Comparison of ENCODE assay signal across 8 cellular contexts in the genomic region with DNA sequence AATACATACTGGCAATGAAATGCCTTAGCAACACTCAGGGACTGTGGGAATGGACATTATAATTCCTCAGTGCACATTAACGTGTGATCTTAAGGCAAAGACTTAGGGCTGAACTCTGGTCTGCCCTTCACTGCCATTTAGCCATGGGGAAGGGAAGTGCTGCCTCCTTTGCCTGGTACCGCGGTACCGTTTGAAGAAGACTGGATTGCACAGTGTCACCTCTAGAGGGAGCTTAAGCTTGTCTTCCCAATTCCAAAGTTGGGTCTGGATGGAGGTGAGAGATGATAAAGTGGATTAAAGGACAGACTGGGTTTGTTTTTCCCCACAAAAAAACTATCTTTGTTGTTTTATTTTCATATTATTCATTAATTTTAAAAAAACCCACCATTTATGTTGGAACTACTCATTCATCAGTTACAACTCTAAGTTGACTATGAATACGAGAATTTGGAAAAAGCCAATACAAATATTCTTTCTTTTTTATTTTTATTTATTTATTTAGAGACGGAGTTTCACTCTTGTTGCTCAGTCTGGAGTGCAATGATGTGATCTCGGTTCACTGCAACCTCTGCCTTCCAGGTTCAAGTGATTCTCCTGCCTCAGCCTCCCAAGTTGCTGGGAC.
DNase-seq lines count a peak whose midpoint lies in the region; ATAC-seq, FAIRE-seq and TF ChIP-seq lines count a peak whose summit lies in the region.

No MANE protein-coding gene starts in this region.

- H3K36me3 ChIP-seq in KMS-11 (ENCODE audit: insufficient read depth) (no peaks in the 10 kb centered on the region), ascending aorta (no peaks in the 10 kb centered on the region), kidney (ENCODE audit: control insufficient read depth in 1 of 2, insufficient read depth in 2 of 2, low read length in 2 of 2) (no peaks in the 10 kb centered on the region)

- intact Hi-C loops in ascending aorta (cut with DNase I), result no loop called here
- intact Hi-C loops in kidney (cut with DNase I), result no loop called here

- H3K27ac ChIP-seq in KMS-11 (no peak overlapping the region), ascending aorta (no peak overlapping the region), kidney (ENCODE audit: low read depth in 2 of 2, low read length in 2 of 2) (no peak overlapping the region)

- DNase-seq in DMS53 (lab: John Stamatoyannopoulos, UW), result peak; percentile 58
- DNase-seq in ascending aorta (ENCODE audit: low spot score in 2 of 2), result no peak
- no peak for DNase-seq in kidney
- no peak for DNase-seq in epidermal melanocyte (ENCODE audit: insufficient read length, low spot score)
- DNase-seq in activated CD4-positive, alpha-beta T cell treated with anti-CD3 and anti-CD28 coated beads, Interleukin-2, amount 50 U/mL, for 1 hour, result no peak
- DNase-seq in activated CD4-positive, alpha-beta T cell treated with anti-CD3 and anti-CD28 coated beads, Interleukin-2, amount 10 ng/mL, durations not matched to agents 7 days and 5 days, result no peak

- POLR2A ChIA-PET in activated CD4-positive, alpha-beta T cell treated with anti-CD3 and anti-CD28 coated beads, Interleukin-2, amount 10 ng/mL, durations not matched to agents 7 days and 5 days (lab: Charles Lee), result no interaction called here

- no peaks in the 10 kb centered on the region for H3K27me3 Mint-ChIP-seq in activated CD4-positive, alpha-beta T cell treated with anti-CD3 and anti-CD28 coated beads, Interleukin-2, amount 10 ng/mL, durations not matched to agents 7 days and 5 days

- no peaks in the 10 kb centered on the region for H3K79me2 ChIP-seq in KMS-11 (ENCODE audit: insufficient read depth, low read depth)

- peak; percentile 69 for FAIRE-seq in kidney (lab: Jason Lieb, UNC)

- H3K36me3 Mint-ChIP-seq in activated CD4-positive, alpha-beta T cell treated with anti-CD3 and anti-CD28 coated beads, Interleukin-2, amount 10 ng/mL, durations not matched to agents 7 days and 5 days (ENCODE audit: low read depth), result no peaks in the 10 kb centered on the region

- H3K4me1 ChIP-seq in KMS-11 (ENCODE audit: low read depth, poor library complexity, severe bottlenecking) (no peaks in the 10 kb centered on the region), ascending aorta (no peaks in the 10 kb centered on the region), kidney (ENCODE audit: control insufficient read depth in 1 of 2, insufficient read depth in 1 of 2, low read depth in 1 of 2, low read length in 2 of 2) (no peaks in the 10 kb centered on the region)

- H3K9me3 ChIP-seq in ascending aorta (no peaks in the 10 kb centered on the region), kidney (ENCODE audit: control insufficient read depth in 1 of 2, low read length in 2 of 2) (no peaks in the 10 kb centered on the region)

- H3K9ac ChIP-seq in KMS-11, result no peak overlapping the region
- no peak overlapping the region for H3K9ac ChIP-seq in kidney (ENCODE audit: low read length in 2 of 2)

- TF ChIP-seq CTCF in KMS-11 (conservative IDR thresholded peaks at IDR 0.05; ENCODE audit: low read depth, low read length) (0 out of 2 replicates have a peak, but pooled peaks have one; percentile 10), ascending aorta (IDR thresholded peaks at IDR 0.05) (peak in 2 of 3 experiments; percentile 15 to 34), kidney (IDR thresholded peaks at IDR 0.05; ENCODE audit: borderline replicate concordance, extremely low read depth, insufficient read depth) (peak; percentile 60)

- no peak overlapping the region for H3K27ac Mint-ChIP-seq in activated CD4-positive, alpha-beta T cell treated with anti-CD3 and anti-CD28 coated beads, Interleukin-2, amount 10 ng/mL, durations not matched to agents 7 days and 5 days

- no peaks in the 10 kb centered on the region for H4K20me1 ChIP-seq in KMS-11 (ENCODE audit: insufficient read depth)

- no peak overlapping the region for H3K4me3 Mint-ChIP-seq in activated CD4-positive, alpha-beta T cell treated with anti-CD3 and anti-CD28 coated beads, Interleukin-2, amount 10 ng/mL, durations not matched to agents 7 days and 5 days

- H3K4me2 ChIP-seq in KMS-11, result no peak overlapping the region

- no peaks in the 10 kb centered on the region for H3K4me1 Mint-ChIP-seq in activated CD4-positive, alpha-beta T cell treated with anti-CD3 and anti-CD28 coated beads, Interleukin-2, amount 10 ng/mL, durations not matched to agents 7 days and 5 days

- CTCF ChIA-PET in activated CD4-positive, alpha-beta T cell treated with anti-CD3 and anti-CD28 coated beads, Interleukin-2, amount 10 ng/mL, durations not matched to agents 7 days and 5 days (lab: Charles Lee), result interaction anchor here (1.4 kb wide), 1 partner anchor 12 kb away, joined by 4 read pairs; no protein-coding TSS in a partner anchor

- no peak for ATAC-seq in HG03196 (IDR thresholded peaks at IDR 0.05; ENCODE audit: unreplicated experiment)

- H3K4me3 ChIP-seq in KMS-11 (IDR thresholded peaks at IDR 0.05; ENCODE audit: insufficient read depth, low read depth, low read length) (no peak overlapping the region), ascending aorta (no peak overlapping the region), kidney (ENCODE audit: low read length in 2 of 2) (no peak overlapping the region)

- H3K9me3 Mint-ChIP-seq in activated CD4-positive, alpha-beta T cell treated with anti-CD3 and anti-CD28 coated beads, Interleukin-2, amount 10 ng/mL, durations not matched to agents 7 days and 5 days, result peaks cover 6% of the 10 kb centered on the region

- no peak overlapping the region for H2AFZ ChIP-seq in KMS-11 (ENCODE audit: low read depth)

- no peaks in the 10 kb centered on the region for H3K27me3 ChIP-seq in KMS-11 (ENCODE audit: insufficient read depth, low read depth)
- H3K27me3 ChIP-seq in ascending aorta, result no peaks in the 10 kb centered on the region

Comparison
In these comparisons a context has a peak if more than half of its experiments do, and no peak if none do; other contexts are left out.
1. CTCF ChIP-seq: peak in every context shown above with its lines; median percentile 60 in kidney; 24 in ascending aorta; 10 in KMS-11.